12 cellular contexts compared by ENCODE assay signal in genomic region chr14:63493246-63493645, GRCh38. TPM values are rescaled to one million over a fixed set of nuclear protein-coding genes. Genes with fewer than 3 reads are reported as not detected.
DNase-seq lines count a peak whose midpoint lies in the region; ATAC-seq and TF ChIP-seq lines count a peak whose summit lies in the region.
"Had no signal": no experiment of that assay in that cellular context is flagged by ENCODE, and none has a peak within 500 bp of the region (broad histone marks: within the 10 kb centered on the region; RNA-seq: fewer than 3 reads in every experiment).

No MANE protein-coding gene starts in this region.

- H3F3A ChIP-seq in neural cell (ENCODE audit: insufficient read depth, low read length, poor library complexity, severe bottlenecking): peaks cover 3% of the 10 kb centered on the region

- peak; percentile 46 for TF ChIP-seq RAD21 in neural cell (conservative IDR thresholded peaks at IDR 0.05)

- H4K20me1 ChIP-seq in neural cell (ENCODE audit: insufficient read depth): no peaks in the 10 kb centered on the region

- H3K4me1 ChIP-seq in colonic mucosa: peaks cover 4% of the 10 kb centered on the region

- peak overlapping the region; percentile 4 for H3K27ac ChIP-seq in neural cell (ENCODE audit: low read length)
- H3K27ac ChIP-seq in colonic mucosa: no peak overlapping the region

- H3K4me3 ChIP-seq in GM06990 (replicated peaks; ENCODE audit: low read depth, low read length): no peak overlapping the region
- H3K4me3 ChIP-seq in choroid plexus epithelial cell (ENCODE audit: low read depth, low read length): no peak overlapping the region
- H3K4me3 ChIP-seq in neural cell (ENCODE audit: low read length): no peak overlapping the region
- H3K4me3 ChIP-seq in colonic mucosa: no peak overlapping the region

- H2AFZ ChIP-seq in neural cell (ENCODE audit: low read depth, low read length): no peak overlapping the region

- H3K4me2 ChIP-seq in neural cell (ENCODE audit: low read length): no peak overlapping the region

- TF ChIP-seq EP300 in neural cell (conservative IDR thresholded peaks at IDR 0.05; ENCODE audit: poor library complexity, severe bottlenecking): peak; percentile 41

- H3K9me2 ChIP-seq in neural cell (ENCODE audit: insufficient read depth, low read length): no peaks in the 10 kb centered on the region

- no peaks in the 10 kb centered on the region for H3K9me3 ChIP-seq in neural cell (ENCODE audit: low read length)
- H3K9me3 ChIP-seq in colonic mucosa: no peaks in the 10 kb centered on the region

- H3K36me3 ChIP-seq in GM06990 (ENCODE audit: control insufficient read depth, insufficient read depth, low read length): no peaks in the 10 kb centered on the region; the same call in 1 of the 2 replicates
- no peaks in the 10 kb centered on the region for H3K36me3 ChIP-seq in neural cell (ENCODE audit: insufficient read depth, low read length)
- H3K36me3 ChIP-seq in colonic mucosa: no peaks in the 10 kb centered on the region

- peak; percentile 31 for TF ChIP-seq CTCF in GM06990 (IDR thresholded peaks at IDR 0.05; ENCODE audit: insufficient read depth, low read length, poor library complexity, severe bottlenecking)
- TF ChIP-seq CTCF in choroid plexus epithelial cell (conservative IDR thresholded peaks at IDR 0.05; ENCODE audit: low read depth, low read length): peak; percentile 43
- TF ChIP-seq CTCF in neural cell (IDR thresholded peaks at IDR 0.05; ENCODE audit: poor library complexity, severe bottlenecking): peak; percentile 65
- TF ChIP-seq CTCF in colonic mucosa (IDR thresholded peaks at IDR 0.05): no peak

- H3K27me3 ChIP-seq in GM06990 (replicated peaks; ENCODE audit: control insufficient read depth, insufficient read depth, low read length) (no peaks in the 10 kb centered on the region), neural cell (ENCODE audit: insufficient read depth, low read depth, low read length) (no peaks in the 10 kb centered on the region), colonic mucosa (no peaks in the 10 kb centered on the region)

- intact Hi-C loops in colonic mucosa (cut with DNase I): no loop called here

- no peak for DNase-seq in GM06990 (ENCODE audit: extremely low read depth, insufficient read length)
- peak; percentile 43 for DNase-seq in NCI-H2107 (lab: John Stamatoyannopoulos, UW)
- peak; percentile 46 for DNase-seq in choroid plexus epithelial cell (ENCODE audit: low read depth)
- no peak for DNase-seq in NCI-H1105 (lab: John Stamatoyannopoulos, UW)
- no peak for DNase-seq in colonic mucosa
- DNase-seq: activated B cell treated with CpG ODN at 0.5 μM for 24 hours; effector memory CD4-positive, alpha-beta T cell; naive B cell; stimulated activated CD8-positive, alpha-beta memory T cell treated with anti-CD3 and anti-CD28 coated beads, Interleukin-4, amount 100 ng/mL, for 48 hours had no signal

- peaks cover 42% of the 10 kb centered on the region for H3K79me2 ChIP-seq in neural cell (replicated peaks; ENCODE audit: insufficient read depth, low read length)

- H3K9ac ChIP-seq in neural cell (ENCODE audit: low read length) (no peak overlapping the region), colonic mucosa (ENCODE audit: low read depth in 2 of 2, low read length in 2 of 2) (no peak overlapping the region)

- ATAC-seq in GM18909 (IDR thresholded peaks at IDR 0.05; ENCODE audit: poor library complexity, unreplicated experiment): no peak
- no peak for ATAC-seq in HG03521 (IDR thresholded peaks at IDR 0.05; ENCODE audit: unreplicated experiment)

TF ChIP-seq in neural cell, 6 proteins besides CTCF, POLR2A, EP300 and RAD21:
- TF ChIP-seq REST (IDR thresholded peaks at IDR 0.05; ENCODE audit: borderline replicate concordance): no peak
- TF ChIP-seq TAF1 (IDR thresholded peaks at IDR 0.05; ENCODE audit: low read depth): no peak
- TF ChIP-seq SMC3 (conservative IDR thresholded peaks at IDR 0.05; ENCODE audit: poor library complexity): peak; percentile 41
- TF ChIP-seq POLR2AphosphoS5 (IDR thresholded peaks at IDR 0.05): peak; percentile 45
- TF ChIP-seq MXI1 (conservative IDR thresholded peaks at IDR 0.05; ENCODE audit: poor library complexity, severe bottlenecking): no peak

RNA-seq across cellular contexts. Expression of gene PPP2R5E, which starts 49.9 kb away (rescaled TPM):
- 24.2 and 26.7 TPM in 2 replicates for polyA plus RNA-seq in neural cell
- 46.5 and 74.4 TPM in 2 replicates for polyA minus RNA-seq in neural cell
- total RNA-seq in colonic mucosa: 10 to 100 TPM; 58.0 to 62.7 TPM

Comparison
In these comparisons a context has a peak if more than half of its experiments do, and no peak if none do; other contexts are left out.
1. DNase-seq: peak in NCI-H2107 (single experiment) and choroid plexus epithelial cell (single experiment); none in GM06990 (single experiment), NCI-H1105 (single experiment) and colonic mucosa (single experiment).